ENCODE assay signal across 10 cellular contexts in the genomic region with DNA sequence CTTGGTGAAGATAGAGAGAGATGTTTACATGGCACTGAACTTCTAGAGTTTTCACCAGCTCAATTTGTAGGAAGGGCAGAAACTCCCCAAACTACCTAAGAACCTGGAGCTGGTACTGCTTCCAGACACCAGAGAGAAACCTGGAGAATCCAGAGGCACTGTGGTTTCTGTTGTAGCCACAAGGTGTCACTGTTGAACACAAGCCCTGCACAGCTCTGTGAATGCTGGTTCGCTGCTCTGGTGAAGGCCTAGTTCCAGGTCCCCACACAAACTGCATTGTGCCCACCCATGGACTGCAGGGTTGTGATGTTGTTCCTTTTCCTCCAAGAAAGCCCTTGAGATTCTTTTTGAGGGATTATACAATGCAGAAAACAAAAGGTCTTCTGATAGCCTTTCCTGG.
DNase-seq lines count a peak whose midpoint lies in the region; ATAC-seq and TF ChIP-seq lines count a peak whose summit lies in the region.
"Had no signal": no experiment of that assay in that cellular context is flagged by ENCODE, and none has a peak within 500 bp of the region (broad histone marks: within the 10 kb centered on the region; RNA-seq: fewer than 3 reads in every experiment).

No MANE protein-coding gene starts in this region.

- no peaks in the 10 kb centered on the region for H3K27me3 ChIP-seq in BJ (ENCODE audit: control insufficient read depth, insufficient read depth, low read length)
- no peaks in the 10 kb centered on the region for H3K27me3 ChIP-seq in H7 (ENCODE audit: control insufficient read depth, insufficient read depth, low read length)
- no peaks in the 10 kb centered on the region for H3K27me3 ChIP-seq in adipocyte (replicated peaks; ENCODE audit: control insufficient read depth, insufficient read depth, low read length)
- H3K27me3 ChIP-seq in liver (ENCODE audit: control insufficient read depth in 4 of 4, insufficient read depth in 4 of 4, low read length in 3 of 4) = no peaks in the 10 kb centered on the region

- H3K9ac ChIP-seq in adipocyte (ENCODE audit: low read length) = no peak overlapping the region
- H3K9ac ChIP-seq in liver (ENCODE audit: low read depth in 1 of 2, low read length in 2 of 2) = no peak overlapping the region

- peak in 1 of 2 donors; percentile 51 for TF ChIP-seq RAD21 in liver (IDR thresholded peaks at IDR 0.05)

- H3K4me3 ChIP-seq in BJ (ENCODE audit: low read depth, low read length) (no peak overlapping the region), H7 (ENCODE audit: insufficient read depth, low read depth, low read length) (no peak overlapping the region), adipocyte (ENCODE audit: low read length) (peak overlapping the region; percentile 3), liver (ENCODE audit: low read depth in 1 of 3, low read length in 3 of 3) (peak overlapping the region in 2 of 3 donors; percentile 23 to 37)

- POLR2A ChIA-PET in BJ (lab: Charles Lee) = interaction anchor here (0.6 kb wide), 1 partner anchor 117 kb away, joined by 4 read pairs; no protein-coding TSS in a partner anchor

- no peak for ATAC-seq in HG03097 (IDR thresholded peaks at IDR 0.05; ENCODE audit: low FRiP score, unreplicated experiment)
- ATAC-seq: sciatic nerve had no signal

- DNase-seq in BJ (ENCODE audit: low read depth) = no peak
- DNase-seq in H7 = peak; percentile 74
- no peak for DNase-seq in adipocyte (ENCODE audit: low read depth)
- DNase-seq in NOMO-1 treated with dmso at 0.1 percent for 144 hours (lab: John Stamatoyannopoulos, UW; ENCODE audit: unreplicated experiment) = no peak
- DNase-seq in stimulated activated CD4-positive, alpha-beta T cell treated with anti-CD3 and anti-CD28 coated beads, Interleukin-15, amount 100 ng/mL, for 24 hours = no peak
- DNase-seq in RKO (ENCODE audit: low spot score) = no peak
- DNase-seq: effector CD8-positive, alpha-beta T cell had no signal

- H3K9me3 ChIP-seq in adipocyte (ENCODE audit: control insufficient read depth, low read length) = peaks cover 42% of the 10 kb centered on the region
- peaks cover 2 to 21% (median 14%) of the 10 kb centered on the region in 4 donors for H3K9me3 ChIP-seq in liver (ENCODE audit: control insufficient read depth in 4 of 4, low read length in 3 of 4)

- CTCF ChIA-PET in BJ (lab: Yijun Ruan, JAX) = interaction anchor here (1.2 kb wide), 1 partner anchor 127 kb away, joined by 3 read pairs; no protein-coding TSS in a partner anchor

- no peak overlapping the region for H3K27ac ChIP-seq in liver (ENCODE audit: low read depth in 1 of 2, low read length in 2 of 2)

- TF ChIP-seq CTCF in BJ (IDR thresholded peaks at IDR 0.05; ENCODE audit: insufficient read depth, low read depth, low read length) = peak; percentile 36
- peak; percentile 24 for TF ChIP-seq CTCF in liver (IDR thresholded peaks at IDR 0.05; ENCODE audit: low read depth, low read length, missing input control)

- H3K4me1 ChIP-seq in adipocyte (ENCODE audit: control insufficient read depth, insufficient read depth, low read length) (peaks cover 30% of the 10 kb centered on the region), liver (ENCODE audit: control insufficient read depth in 4 of 4, insufficient read depth in 4 of 4, low read length in 3 of 4) (peaks cover 0 to 4% (median under 1%) of the 10 kb centered on the region in 4 donors)

- no peaks in the 10 kb centered on the region for H3K36me3 ChIP-seq in BJ (ENCODE audit: control insufficient read depth, insufficient read depth, low read length)
- no peaks in the 10 kb centered on the region for H3K36me3 ChIP-seq in H7 (replicated peaks; ENCODE audit: control insufficient read depth, insufficient read depth, low read length)
- H3K36me3 ChIP-seq in adipocyte (ENCODE audit: control insufficient read depth, insufficient read depth, low read length, severe bottlenecking) = no peaks in the 10 kb centered on the region
- H3K36me3 ChIP-seq in liver (ENCODE audit: control insufficient read depth in 4 of 4, insufficient read depth in 3 of 4, low read depth in 1 of 4, low read length in 3 of 4) = no peaks in the 10 kb centered on the region

- 94% methylated on average over 1 of the region's 1 CpG for WGBS in liver

TF ChIP-seq in liver, 16 proteins besides CTCF, POLR2A, EP300 and RAD21:
- TF ChIP-seq ZBTB33 (IDR thresholded peaks at IDR 0.05) (no peak), FOXA2 (IDR thresholded peaks at IDR 0.05) (no peak), YY1 (IDR thresholded peaks at IDR 0.05) (no peak), SP1 (IDR thresholded peaks at IDR 0.05) (no peak), TAF1 (conservative IDR thresholded peaks at IDR 0.05) (no peak), JUND (IDR thresholded peaks at IDR 0.05) (no peak), HNF4A (conservative IDR thresholded peaks at IDR 0.05) (no peak), EGR1 (IDR thresholded peaks at IDR 0.05; ENCODE audit: low read depth in 2 of 2) (no peak)

Comparison
In these comparisons a context has a peak if more than half of its experiments do, and no peak if none do; other contexts are left out.
1. H3K4me3 ChIP-seq: peak in adipocyte (single experiment) and liver (2 of 3); none in BJ (single experiment) and H7 (single experiment).